ENCODE assay signal across 23 cellular contexts in genomic region chr6:126056355-126057004, GRCh38.
DNase-seq lines count a peak whose midpoint lies in the region; ATAC-seq, FAIRE-seq and TF ChIP-seq lines count a peak whose summit lies in the region.
"Had no signal": no experiment of that assay in that cellular context is flagged by ENCODE, and none has a peak within 500 bp of the region (broad histone marks: within the 10 kb centered on the region; RNA-seq: fewer than 3 reads in every experiment).

No MANE protein-coding gene starts in this region.

- no peak overlapping the region for H2BK15ac ChIP-seq in neuronal stem cell (ENCODE audit: low read length)

- H3K18ac ChIP-seq in neuronal stem cell (ENCODE audit: low read length) = no peak overlapping the region

- TF ChIP-seq RAD21 in HepG2 (CRISPR knock-in tag; IDR thresholded peaks at IDR 0.05) (no peak), K562 (CRISPR knock-in tag; conservative IDR thresholded peaks at IDR 0.05 in 1 of 2, IDR thresholded peaks at IDR 0.05 in 1 of 2) (no peak), liver (IDR thresholded peaks at IDR 0.05) (no peak)

- H3K4me2 ChIP-seq in HepG2 (ENCODE audit: low read depth, low read length) (no peak overlapping the region), K562 (ENCODE audit: insufficient read depth, low read length) (0 out of 2 replicates have a peak overlapping the region, but pooled peaks have one; percentile 10), neuronal stem cell (ENCODE audit: insufficient read depth, low read length, poor library complexity, severe bottlenecking) (no peak overlapping the region)
- H3K4me2 ChIP-seq: PC-9 had no signal

- FAIRE-seq in HepG2 (lab: Jason Lieb, UNC) = no peak
- peak; percentile 79 for FAIRE-seq in K562 (lab: Jason Lieb, UNC)
- no peak for FAIRE-seq in GM12892 (lab: Jason Lieb, UNC)
- FAIRE-seq: G401.6 had no signal

- DNase-seq in HepG2 (ENCODE audit: low spot score) (no peak), right lobe of liver (no peak), K562 (ENCODE audit: extremely low read depth in 1 of 4, low spot score in 3 of 4) (peak; percentile 28 to 78 (median 43)), GM12892 (ENCODE audit: insufficient read length) (no peak), neuronal stem cell (ENCODE audit: low spot score) (no peak)
- DNase-seq: 8988T, COR-L47, DMS 273 treated with DMSO at 0.1 percent for 48 hours, DND-41, H7, KG1, NCI-H1417, NCI-H187, NCI-H2107, NCI-H510A treated with DMSO at 0.1 percent for 48 hours, NCI-H82, PC-9, SIG-M5 had no signal

- no peak overlapping the region for H3K27ac ChIP-seq in HepG2 (ENCODE audit: extremely low read length, insufficient read depth, low read length)
- no peak overlapping the region for H3K27ac ChIP-seq in right lobe of liver
- H3K27ac ChIP-seq in K562 (ENCODE audit: extremely low read depth, low read depth, low read length) = peak overlapping the region; percentile 34; the same call in 1 of the 3 replicates
- H3K27ac ChIP-seq in liver (ENCODE audit: low read depth in 1 of 2, low read length in 2 of 2) = no peak overlapping the region
- H3K27ac ChIP-seq in neuronal stem cell (replicated peaks; ENCODE audit: low read length) = no peak overlapping the region
- H3K27ac ChIP-seq: PC-9, RWPE1 had no signal

- H3K9me3 ChIP-seq in HepG2 (ENCODE audit: low read length) (no peaks in the 10 kb centered on the region), right lobe of liver (no peaks in the 10 kb centered on the region), K562 (replicated peaks; ENCODE audit: control insufficient read depth, insufficient read depth, low read depth, low read length) (no peaks in the 10 kb centered on the region), liver (ENCODE audit: control insufficient read depth in 4 of 4, low read length in 3 of 4) (no peaks in the 10 kb centered on the region), neuronal stem cell (replicated peaks in 1 of 2; ENCODE audit: control insufficient read depth in 2 of 2, insufficient read depth in 1 of 2, low read depth in 1 of 2, low read length in 2 of 2) (peaks cover 0 to 4% of the 10 kb centered on the region in 2 donors)

- H3K9me1 ChIP-seq in K562 (ENCODE audit: control insufficient read depth, insufficient read depth, low read length) = no peaks in the 10 kb centered on the region

- no peak for TF ChIP-seq EP300 in HepG2 (IDR thresholded peaks at IDR 0.05; ENCODE audit: low read depth in 2 of 2, low read length in 2 of 2)
- TF ChIP-seq EP300 in HepG2 (CRISPR knock-in tag; IDR thresholded peaks at IDR 0.05; ENCODE audit: borderline replicate concordance) = no peak
- 0 out of 2 replicates have a peak, but pooled peaks have one; percentile 43 for TF ChIP-seq EP300 in K562 (IDR thresholded peaks at IDR 0.05; ENCODE audit: low read length)

- H3K79me2 ChIP-seq in HepG2 (ENCODE audit: insufficient read depth, low read length) (no peaks in the 10 kb centered on the region), K562 (ENCODE audit: control insufficient read depth, insufficient read depth, low read length) (no peaks in the 10 kb centered on the region)

- peaks cover 10 to 26% of the 10 kb centered on the region in 2 experiments for H3K36me3 ChIP-seq in HepG2 (replicated peaks in 1 of 2; ENCODE audit: control insufficient read depth in 1 of 2, insufficient read depth in 2 of 2, low read length in 2 of 2)
- no peaks in the 10 kb centered on the region for H3K36me3 ChIP-seq in right lobe of liver
- peaks cover 26% of the 10 kb centered on the region; the same call in 2 of the 3 replicates for H3K36me3 ChIP-seq in K562 (ENCODE audit: control insufficient read depth, insufficient read depth, low read length)
- H3K36me3 ChIP-seq in liver (ENCODE audit: control insufficient read depth in 4 of 4, insufficient read depth in 3 of 4, low read depth in 1 of 4, low read length in 3 of 4) = peaks cover 0 to 5% (median under 1%) of the 10 kb centered on the region in 4 donors
- peaks cover 1 to 25% of the 10 kb centered on the region in 2 donors for H3K36me3 ChIP-seq in neuronal stem cell (replicated peaks in 1 of 2; ENCODE audit: control insufficient read depth in 2 of 2, insufficient read depth in 2 of 2, low read length in 2 of 2)

- H2BK5ac ChIP-seq in neuronal stem cell (ENCODE audit: low read length) = no peak overlapping the region

- POLR2A ChIA-PET in HepG2 (lab: Yijun Ruan, JAX) (no interaction called here), K562 (lab: Yijun Ruan, JAX) (interaction anchor here (0.8 to 6.2 kb wide), 6 partner anchors 7 to 120 kb away, joined by 3 to 40 read pairs (median 3); partner anchors contain the start of gene TRMT11)

- no peaks in the 10 kb centered on the region for H3K79me1 ChIP-seq in neuronal stem cell (ENCODE audit: low read depth, low read length)

- H3K23ac ChIP-seq in neuronal stem cell (ENCODE audit: low read depth, low read length, poor library complexity) = no peak overlapping the region

- H3K4me3 ChIP-seq in HepG2 (replicated peaks in 1 of 3; ENCODE audit: insufficient read depth in 1 of 3, low read depth in 2 of 3, low read length in 3 of 3) (no peak overlapping the region), right lobe of liver (no peak overlapping the region), K562 (no peak overlapping the region), liver (ENCODE audit: low read depth in 1 of 3, low read length in 3 of 3) (no peak overlapping the region), neuronal stem cell (ENCODE audit: low read length in 2 of 2) (no peak overlapping the region)
- H3K4me3 ChIP-seq: PC-9 had no signal

- H3K14ac ChIP-seq in neuronal stem cell (ENCODE audit: low read length) = no peak overlapping the region

- H2AFZ ChIP-seq in HepG2 (ENCODE audit: low read length) (no peak overlapping the region), K562 (ENCODE audit: low read depth, low read length) (no peak overlapping the region), neuronal stem cell (ENCODE audit: low read length) (no peak overlapping the region)
- H2AFZ ChIP-seq: PC-9 had no signal

- BruUV-seq in HepG2 (replicated peaks; lab: Mats Ljungman, UMichigan) (no TSS peak), K562 (replicated peaks; lab: Mats Ljungman, UMichigan) (no TSS peak)

- no peak overlapping the region for H3K4ac ChIP-seq in neuronal stem cell (ENCODE audit: low read length)

- H2BK12ac ChIP-seq in neuronal stem cell (ENCODE audit: low read length) = no peak overlapping the region

- H4K20me1 ChIP-seq in HepG2 (ENCODE audit: insufficient read depth, low read length) (no peaks in the 10 kb centered on the region), K562 (replicated peaks; ENCODE audit: control insufficient read depth, insufficient read depth, low read length) (no peaks in the 10 kb centered on the region)

- intact Hi-C loops in HepG2 (cut with micrococcal nuclease; ENCODE audit: unreplicated experiment) (no loop called here), right lobe of liver (cut with DNase I) (no loop called here), K562 (cut with micrococcal nuclease) (loop anchor here (2.0 kb wide), 1 partner anchor 56 kb away; no protein-coding TSS in a partner anchor)

- 94% methylated on average over 5 of the region's 5 CpGs for WGBS in HepG2 (ENCODE audit: low lambda C conversion rate)
- 79% methylated on average over 4 of the region's 5 CpGs for whole genome bisulfite sequencing in right lobe of liver (ENCODE audit: insufficient coverage, low coverage, low lambda C conversion rate, missing lambda C conversion rate)
- 13% methylated on average over 5 of the region's 5 CpGs for WGBS in K562 (ENCODE audit: insufficient coverage, low coverage, missing lambda C conversion rate)
- WGBS in liver = 89% methylated on average over 5 of the region's 5 CpGs
- WGBS in neuronal stem cell (ENCODE audit: extremely low coverage in 2 of 2, insufficient read length in 2 of 2, insufficient replicate concordance in 1 of 2), 2 donors = no CpG with 5 or more reads among the region's 5 CpGs

- H3K9ac ChIP-seq in HepG2 (ENCODE audit: insufficient read depth, low read depth, low read length) (no peak overlapping the region), K562 (ENCODE audit: insufficient read depth in 1 of 2, low read depth in 2 of 2, low read length in 2 of 2) (no peak overlapping the region), liver (ENCODE audit: low read depth in 1 of 2, low read length in 2 of 2) (no peak overlapping the region), neuronal stem cell (ENCODE audit: low read depth, low read length, poor library complexity) (no peak overlapping the region)

- H3K4me1 ChIP-seq in HepG2 (ENCODE audit: insufficient read depth, low read length) = no peaks in the 10 kb centered on the region; the same call in 1 of the 2 replicates
- H3K4me1 ChIP-seq in right lobe of liver = peaks cover 0 to 34% (median 12%) of the 10 kb centered on the region in 4 donors
- peaks cover 9 to 56% of the 10 kb centered on the region in 2 experiments for H3K4me1 ChIP-seq in K562 (replicated peaks in 1 of 2; ENCODE audit: control insufficient read depth in 2 of 2, insufficient read depth in 2 of 2, low read length in 2 of 2)
- peaks cover 6 to 32% (median 28%) of the 10 kb centered on the region in 4 donors for H3K4me1 ChIP-seq in liver (ENCODE audit: control insufficient read depth in 4 of 4, insufficient read depth in 4 of 4, low read length in 3 of 4)
- H3K4me1 ChIP-seq in neuronal stem cell (ENCODE audit: control insufficient read depth in 2 of 2, insufficient read depth in 1 of 2, low read depth in 1 of 2, low read length in 2 of 2) = no peaks in the 10 kb centered on the region

- H2AK5ac ChIP-seq in neuronal stem cell (ENCODE audit: low read depth, low read length) = no peak overlapping the region

- ATAC-seq in HepG2 (no peak), right lobe of liver (no peak), K562 (peak; percentile 54), HG02610 (IDR thresholded peaks at IDR 0.05; ENCODE audit: unreplicated experiment) (no peak), HG03457 (IDR thresholded peaks at IDR 0.05; ENCODE audit: unreplicated experiment) (no peak)

- in situ Hi-C loops in HepG2 (cut with HindIII; ENCODE audit: extremely low pct_ligation_motif_present, low pct_unique_long_range_greater_than_20kb) (no loop called here), K562 (cut with MboI) (no loop called here)

- no peak overlapping the region for H2BK120ac ChIP-seq in neuronal stem cell (ENCODE audit: low read depth, low read length)

- H3K27me3 ChIP-seq in HepG2 (ENCODE audit: control insufficient read depth in 1 of 2, insufficient read depth in 2 of 2, low read length in 2 of 2) (no peaks in the 10 kb centered on the region), right lobe of liver (no peaks in the 10 kb centered on the region), K562 (ENCODE audit: control insufficient read depth in 2 of 2, insufficient read depth in 2 of 2, low read length in 2 of 2) (no peaks in the 10 kb centered on the region), liver (ENCODE audit: control insufficient read depth in 4 of 4, insufficient read depth in 4 of 4, low read length in 3 of 4) (no peaks in the 10 kb centered on the region), neuronal stem cell (ENCODE audit: control insufficient read depth in 3 of 3, insufficient read depth in 3 of 3, low read depth in 1 of 3, low read length in 3 of 3) (no peaks in the 10 kb centered on the region)

- no peak overlapping the region for H4K8ac ChIP-seq in neuronal stem cell (ENCODE audit: low read depth, low read length)

- TF ChIP-seq POLR2A in HepG2 (IDR thresholded peaks at IDR 0.05; ENCODE audit: insufficient read depth in 1 of 2, low read depth in 2 of 2, low read length in 2 of 2) (no peak), right lobe of liver (IDR thresholded peaks at IDR 0.05) (no peak), K562 (conservative IDR thresholded peaks at IDR 0.05) (no peak), GM12892 (IDR thresholded peaks at IDR 0.05; ENCODE audit: low read depth, low read length) (no peak)

- TF ChIP-seq CTCF in HepG2 (CRISPR knock-in tag; IDR thresholded peaks at IDR 0.05) = no peak
- no peak for TF ChIP-seq CTCF in right lobe of liver (IDR thresholded peaks at IDR 0.05)
- no peak for TF ChIP-seq CTCF in K562 (IDR thresholded peaks at IDR 0.05 in 2 of 3, conservative IDR thresholded peaks at IDR 0.05 in 1 of 3; ENCODE audit: insufficient read depth in 2 of 3, low read depth in 1 of 3, low read length in 3 of 3)
- no peak for TF ChIP-seq CTCF in liver (IDR thresholded peaks at IDR 0.05; ENCODE audit: low read depth, low read length, missing input control)

- H4K91ac ChIP-seq in neuronal stem cell (ENCODE audit: low read depth, low read length, poor library complexity) = no peak overlapping the region

- CTCF ChIA-PET in HepG2 (lab: Yijun Ruan, JAX; ENCODE audit: low intra/inter-chr PET ratio, low total read pairs) (no interaction called here), K562 (lab: Yijun Ruan, JAX; ENCODE audit: low intra/inter-chr PET ratio) (no interaction called here)

Comparison
In these comparisons a context has a peak if more than half of its experiments do, and no peak if none do; other contexts are left out.
1. DNase-seq: peak in K562 (4 of 4); none in HepG2 (single experiment), right lobe of liver (0 of 3), GM12892 (single experiment) and neuronal stem cell (single experiment).
2. Of the 241 proteins assayed by ChIP-seq in both HepG2 and K562: peak only in HepG2: POLR2G and RBM22; only in K562: ATF7, CREB3, CREM, DPF2, EP300, ESRRA and 8 more; in both: none; in neither: 217; mixed calls (peak in some experiments, not most) for 8.